In the genomic region with DNA sequence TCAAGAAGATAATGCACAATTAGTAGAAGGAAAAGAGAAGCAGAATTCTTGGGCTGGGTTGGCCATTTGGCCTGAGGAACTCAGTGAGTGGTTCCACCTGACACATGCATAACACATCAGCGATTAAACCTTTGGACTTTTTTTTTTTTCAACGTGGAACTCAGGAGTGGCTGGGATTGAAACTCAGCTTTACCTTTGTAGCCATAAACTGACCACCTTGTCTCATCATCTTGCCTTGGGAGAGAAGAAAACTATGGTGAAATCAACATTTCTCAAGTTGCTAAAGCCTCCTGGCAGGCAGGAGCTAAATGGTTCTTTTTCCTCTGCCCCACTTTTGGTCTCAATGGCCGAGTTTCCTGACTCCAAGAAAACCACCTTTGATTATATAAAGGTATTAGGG, we compare ENCODE assay signal across 9 cellular contexts. TPM values are rescaled to one million over a fixed set of nuclear protein-coding genes. Genes with fewer than 3 reads are reported as not detected.
DNase-seq lines count a peak whose midpoint lies in the region; ATAC-seq and TF ChIP-seq lines count a peak whose summit lies in the region.
"Had no signal": no experiment of that assay in that cellular context is flagged by ENCODE, and none has a peak within 500 bp of the region (broad histone marks: within the 10 kb centered on the region; RNA-seq: fewer than 3 reads in every experiment).

No MANE protein-coding gene starts in this region.

- TF ChIP-seq POLR2A in esophagus muscularis mucosa (IDR thresholded peaks at IDR 0.05; ENCODE audit: low read depth), result no peak

- H3K4me3 Mint-ChIP-seq in CD8-positive, alpha-beta memory T cell, result peak overlapping the region; percentile 71 to 89 (median 75)
- peak overlapping the region; percentile 67 for H3K4me3 Mint-ChIP-seq in osteocyte (ENCODE audit: unreplicated experiment)

- POLR2A ChIA-PET in CD8-positive, alpha-beta memory T cell (lab: Charles Lee), result no interaction called here
- POLR2A ChIA-PET in Panc1 (lab: Charles Lee), result no interaction called here

- no peaks in the 10 kb centered on the region for H3K27me3 Mint-ChIP-seq in CD8-positive, alpha-beta memory T cell
- no peaks in the 10 kb centered on the region for H3K27me3 Mint-ChIP-seq in osteocyte (ENCODE audit: unreplicated experiment)

- H3K4me3 ChIP-seq in CD8-positive, alpha-beta memory T cell (ENCODE audit: low read length), result no peak overlapping the region
- peak overlapping the region; percentile 44 to 56 for H3K4me3 ChIP-seq in Panc1 (ENCODE audit: low read depth in 2 of 2, low read length in 2 of 2)
- H3K4me3 ChIP-seq in esophagus muscularis mucosa, result peak overlapping the region; percentile 77 to 97 (median 96)

- 46% methylated on average over 3 of the region's 3 CpGs for WGBS in esophagus muscularis mucosa

- no peaks in the 10 kb centered on the region for H3K9me3 Mint-ChIP-seq in CD8-positive, alpha-beta memory T cell
- H3K9me3 Mint-ChIP-seq in osteocyte (ENCODE audit: unreplicated experiment), result no peaks in the 10 kb centered on the region

- H3K27ac Mint-ChIP-seq in CD8-positive, alpha-beta memory T cell, result peak overlapping the region; percentile 33 to 89 (median 76)
- peak overlapping the region; percentile 75 for H3K27ac Mint-ChIP-seq in osteocyte (ENCODE audit: unreplicated experiment)

- H3K9me3 ChIP-seq in CD8-positive, alpha-beta memory T cell (ENCODE audit: low read length), result no peaks in the 10 kb centered on the region
- H3K9me3 ChIP-seq in Panc1 (ENCODE audit: control insufficient read depth, insufficient read depth, low read depth, low read length) (no peaks in the 10 kb centered on the region), esophagus muscularis mucosa (no peaks in the 10 kb centered on the region)

- H3K4me1 ChIP-seq in CD8-positive, alpha-beta memory T cell (ENCODE audit: insufficient read depth, low read length), result peaks cover 8% of the 10 kb centered on the region
- H3K4me1 ChIP-seq in Panc1 (ENCODE audit: control insufficient read depth, insufficient read depth, low read length), result peaks cover 10% of the 10 kb centered on the region
- peaks cover 34 to 48% (median 44%) of the 10 kb centered on the region in 4 donors for H3K4me1 ChIP-seq in esophagus muscularis mucosa

- in situ Hi-C loops in Panc1 (cut with HindIII; ENCODE audit: low pct_unique_long_range_greater_than_20kb, low sequenced_read_pairs), result no loop called here

- H3K36me3 ChIP-seq in CD8-positive, alpha-beta memory T cell (ENCODE audit: insufficient read depth, low read length), result no peaks in the 10 kb centered on the region
- no peaks in the 10 kb centered on the region for H3K36me3 ChIP-seq in Panc1 (ENCODE audit: control insufficient read depth, insufficient read depth, low read length)
- no peaks in the 10 kb centered on the region for H3K36me3 ChIP-seq in esophagus muscularis mucosa

- no peak overlapping the region for H3K27ac ChIP-seq in CD8-positive, alpha-beta memory T cell (ENCODE audit: low read depth, low read length)
- H3K27ac ChIP-seq in Panc1 (ENCODE audit: low read length) (peak overlapping the region; percentile 54; the same call in 1 of the 2 replicates), esophagus muscularis mucosa (replicated peaks in 1 of 4) (peak overlapping the region; percentile 97 to 99 (median 98))

- no peaks in the 10 kb centered on the region for H3K27me3 ChIP-seq in CD8-positive, alpha-beta memory T cell (ENCODE audit: insufficient read depth, low read length, poor library complexity, severe bottlenecking)
- no peaks in the 10 kb centered on the region for H3K27me3 ChIP-seq in Panc1 (ENCODE audit: control insufficient read depth, insufficient read depth, low read length)
- no peaks in the 10 kb centered on the region for H3K27me3 ChIP-seq in esophagus muscularis mucosa

- intact Hi-C loops in Panc1 (cut with micrococcal nuclease; ENCODE audit: unreplicated experiment) (no loop called here), esophagus muscularis mucosa (cut with DNase I) (loop anchor here (5.0 to 10.0 kb wide), 5 partner anchors 56 to 292 kb away; partner anchors contain the start of genes PGM2, RELL1 and TBC1D1)

- TF ChIP-seq CTCF in Panc1 (IDR thresholded peaks at IDR 0.05) (no peak), esophagus muscularis mucosa (IDR thresholded peaks at IDR 0.05) (no peak), osteocyte (IDR thresholded peaks at IDR 0.05) (no peak)

- no TSS peak for BruUV-seq in Panc1 (replicated peaks; lab: Mats Ljungman, UMichigan)

- CTCF ChIA-PET in CD8-positive, alpha-beta memory T cell (lab: Charles Lee), result interaction anchor here (0.7 to 1.6 kb wide), 3 partner anchors 85 to 258 kb away, joined by 3 to 4 read pairs (median 4); no protein-coding TSS in a partner anchor
- CTCF ChIA-PET in Panc1 (lab: Charles Lee), result no interaction called here

- ATAC-seq in Panc1 (no peak), HG03571 (IDR thresholded peaks at IDR 0.05; ENCODE audit: unreplicated experiment) (no peak)

- TF ChIP-seq EP300 in esophagus muscularis mucosa (IDR thresholded peaks at IDR 0.05), result no peak

- peaks cover 20 to 35% (median 28%) of the 10 kb centered on the region in 3 donors for H3K4me1 Mint-ChIP-seq in CD8-positive, alpha-beta memory T cell
- peaks cover 22% of the 10 kb centered on the region for H3K4me1 Mint-ChIP-seq in osteocyte (ENCODE audit: unreplicated experiment)

- DNase-seq in CD8-positive, alpha-beta memory T cell, result no peak
- DNase-seq in Panc1 (ENCODE audit: low read depth, low spot score), result no peak
- no peak for DNase-seq in esophagus muscularis mucosa (ENCODE audit: extremely low spot score)
- no peak for DNase-seq in osteocyte (ENCODE audit: extremely low spot score, unreplicated experiment)
- no peak for DNase-seq in NCI-H2081 treated with DMSO at 0.1 percent for 48 hours (lab: John Stamatoyannopoulos, UW)
- DNase-seq in HK-2 (ENCODE audit: unreplicated experiment), result no peak
- no peak for DNase-seq in A172 (ENCODE audit: low spot score)

- no peaks in the 10 kb centered on the region for H3K36me3 Mint-ChIP-seq in CD8-positive, alpha-beta memory T cell
- H3K36me3 Mint-ChIP-seq in osteocyte (ENCODE audit: unreplicated experiment), result no peaks in the 10 kb centered on the region

RNA-seq across cellular contexts. Expression of gene PTTG2, which starts 16.3 kb away (rescaled TPM):
- under 1 TPM in 1 of 2 experiments, not detected in 1; 0.55 TPM for total RNA-seq in CD8-positive, alpha-beta memory T cell
- polyA plus RNA-seq in CD8-positive, alpha-beta memory T cell, result not detected
- total RNA-seq in Panc1 (2021; ENCODE audit: unreplicated experiment), result not detected
- not detected for polyA plus RNA-seq in Panc1 (2012; ENCODE audit: insufficient read length)
- total RNA-seq in esophagus muscularis mucosa, result 1 to 10 TPM in 2 of 4 donors, under 1 TPM in 2; 0.71 to 5.8 (median 1.5) TPM
- not detected in 2 replicates for total RNA-seq in osteocyte
- total RNA-seq in A172 (2014; rRNA removed; shearing (Covaris generic)), result not detected in 2 replicates
- total RNA-seq: lung microvascular endothelial cell had no signal
